ENCODE assay signal across 9 cellular contexts in the genomic region with DNA sequence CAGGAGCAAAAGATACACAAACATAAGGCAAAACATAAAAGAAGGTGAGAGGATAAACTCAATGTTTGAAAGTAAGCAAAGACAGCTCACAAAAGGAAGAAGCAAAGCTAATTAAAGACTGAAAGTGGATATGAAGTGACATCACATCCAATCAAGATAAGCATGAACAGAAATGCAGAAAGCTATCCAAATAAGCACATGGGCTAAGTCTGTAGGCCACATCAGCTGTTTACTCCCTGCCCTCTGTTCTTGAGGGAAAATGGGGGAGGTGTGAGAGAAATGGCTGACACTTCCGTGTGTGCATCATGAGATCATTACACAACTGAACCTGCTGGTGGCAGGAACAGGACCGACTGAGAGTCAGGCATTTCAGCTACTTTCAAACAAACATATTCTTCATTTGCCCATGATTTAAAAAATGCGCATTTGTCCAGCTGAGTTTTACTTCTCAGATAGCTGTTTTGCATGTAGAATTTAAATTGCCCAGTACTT. TPM values are rescaled to one million over a fixed set of nuclear protein-coding genes. Genes with fewer than 3 reads are reported as not detected.
A peak's percentile ranks its signal among the peaks of the same experiment; 100 is the strongest.
DNase-seq lines count a peak whose midpoint lies in the region; ATAC-seq and TF ChIP-seq lines count a peak whose summit lies in the region.
"Had no signal": no experiment of that assay in that cellular context is flagged by ENCODE, and none has a peak within 500 bp of the region (broad histone marks: within the 10 kb centered on the region; RNA-seq: fewer than 3 reads in every experiment).

No MANE protein-coding gene starts in this region.

- H3K27me3 ChIP-seq in A673 (replicated peaks; ENCODE audit: insufficient read depth, low read depth, low read length, poor library complexity) = no peaks in the 10 kb centered on the region

- H3K27me3 Mint-ChIP-seq in T-helper 2 cell treated with Interferon-gamma antibody and Interleukin-4, amounts not matched to agents 5 μg/mL and 100 μg/mL, for 36 hours (ENCODE audit: low read depth) = no peaks in the 10 kb centered on the region
- H3K27me3 Mint-ChIP-seq: activated naive CD8-positive, alpha-beta T cell treated with anti-CD3 and anti-CD28 coated beads, Interleukin-2, amount 10 ng/mL, durations not matched to agents 7 days and 5 days had no signal

- TF ChIP-seq CTCF in A673 (conservative IDR thresholded peaks at IDR 0.05; ENCODE audit: low read depth, low read length) (no peak), RWPE1 (conservative IDR thresholded peaks at IDR 0.05; ENCODE audit: low read depth) (no peak), foreskin fibroblast (IDR thresholded peaks at IDR 0.05; ENCODE audit: low read depth, low read length) (no peak)

- CTCF ChIA-PET in A673 (lab: Charles Lee) = no interaction called here
- CTCF ChIA-PET in RWPE1 (lab: Yijun Ruan, JAX) = no interaction called here

- H3K4me3 Mint-ChIP-seq in T-helper 2 cell treated with Interferon-gamma antibody and Interleukin-4, amounts not matched to agents 5 μg/mL and 100 μg/mL, for 36 hours = no peak overlapping the region
- H3K4me3 Mint-ChIP-seq: activated naive CD8-positive, alpha-beta T cell treated with anti-CD3 and anti-CD28 coated beads, Interleukin-2, amount 10 ng/mL, durations not matched to agents 7 days and 5 days had no signal

- no peaks in the 10 kb centered on the region for H3K9me3 Mint-ChIP-seq in T-helper 2 cell treated with Interferon-gamma antibody and Interleukin-4, amounts not matched to agents 5 μg/mL and 100 μg/mL, for 36 hours

- BruUV-seq in A673 (replicated peaks; lab: Mats Ljungman, UMichigan) = no TSS peak

- no peaks in the 10 kb centered on the region for H3K36me3 ChIP-seq in A673 (ENCODE audit: insufficient read depth, low read length, poor library complexity, severe bottlenecking)

- DNase-seq in A673 (ENCODE audit: low spot score) (peak; percentile 26), RWPE1 (ENCODE audit: low spot score) (peak; percentile 14), foreskin fibroblast (peak; percentile 51 to 69), skeletal muscle cell (ENCODE audit: low read depth) (peak; percentile 25), GM19240 (ENCODE audit: insufficient read length, low spot score) (no peak), sciatic nerve (ENCODE audit: low spot score) (no peak)
- DNase-seq in T-helper 2 cell treated with Interferon-gamma antibody and Interleukin-4, amounts not matched to agents 5 μg/mL and 100 μg/mL, for 36 hours (ENCODE audit: low spot score) = no peak
- DNase-seq: activated naive CD8-positive, alpha-beta T cell treated with anti-CD3 and anti-CD28 coated beads, Interleukin-2, amount 10 ng/mL, durations not matched to agents 7 days and 5 days had no signal

- intact Hi-C loops in A673 (cut with micrococcal nuclease; ENCODE audit: unreplicated experiment) (no loop called here), sciatic nerve (cut with DNase I) (no loop called here)

- H3K4me3 ChIP-seq in A673 (ENCODE audit: low read depth, low read length, poor library complexity, severe bottlenecking) = no peak overlapping the region
- no peak overlapping the region for H3K4me3 ChIP-seq in foreskin fibroblast (ENCODE audit: low read depth in 1 of 2, low read length in 2 of 2)
- no peak overlapping the region for H3K4me3 ChIP-seq in skeletal muscle cell (ENCODE audit: low read depth, low read length)

- POLR2A ChIA-PET in A673 (lab: Charles Lee; ENCODE audit: low non-redundant PET) (interaction anchor here (0.6 kb wide), 1 partner anchor 1228 kb away, joined by 4 read pairs; no protein-coding TSS in a partner anchor), RWPE1 (lab: Yijun Ruan, JAX; ENCODE audit: low non-redundant PET) (interaction anchor here (0.6 kb wide), 1 partner anchor 9 kb away, joined by 3 read pairs; no protein-coding TSS in a partner anchor)

- ATAC-seq in GM18867 (IDR thresholded peaks at IDR 0.05; ENCODE audit: unreplicated experiment) (peak; percentile 58), sciatic nerve (no peak)

- H3K4me1 ChIP-seq in A673 (ENCODE audit: insufficient read depth, low read length, poor library complexity, severe bottlenecking) = no peaks in the 10 kb centered on the region

- H3K27ac ChIP-seq in A673 (ENCODE audit: low read depth, low read length, poor library complexity, severe bottlenecking) = no peak overlapping the region
- H3K27ac ChIP-seq in RWPE1 = no peak overlapping the region

- no peaks in the 10 kb centered on the region for H3K9me3 ChIP-seq in A673 (ENCODE audit: low read depth, low read length, poor library complexity, severe bottlenecking)

- H3K36me3 Mint-ChIP-seq in T-helper 2 cell treated with Interferon-gamma antibody and Interleukin-4, amounts not matched to agents 5 μg/mL and 100 μg/mL, for 36 hours (ENCODE audit: low read depth) = no peaks in the 10 kb centered on the region
- H3K36me3 Mint-ChIP-seq: activated naive CD8-positive, alpha-beta T cell treated with anti-CD3 and anti-CD28 coated beads, Interleukin-2, amount 10 ng/mL, durations not matched to agents 7 days and 5 days had no signal

- H3K4me1 Mint-ChIP-seq in T-helper 2 cell treated with Interferon-gamma antibody and Interleukin-4, amounts not matched to agents 5 μg/mL and 100 μg/mL, for 36 hours (ENCODE audit: low read depth) = peaks cover 7% of the 10 kb centered on the region

- no peak overlapping the region for H3K27ac Mint-ChIP-seq in T-helper 2 cell treated with Interferon-gamma antibody and Interleukin-4, amounts not matched to agents 5 μg/mL and 100 μg/mL, for 36 hours
- H3K27ac Mint-ChIP-seq: activated naive CD8-positive, alpha-beta T cell treated with anti-CD3 and anti-CD28 coated beads, Interleukin-2, amount 10 ng/mL, durations not matched to agents 7 days and 5 days had no signal

RNA-seq across cellular contexts. Expression of gene MAN1A2, which starts 27.3 kb away (rescaled TPM):
- total RNA-seq in A673 (2021) = 27.4 and 31.8 TPM in 2 replicates
- 50.0 TPM for total RNA-seq in sciatic nerve

Comparison
In these comparisons a context has a peak if more than half of its experiments do, and no peak if none do; other contexts are left out.
1. DNase-seq: peak in A673 (single experiment), RWPE1 (single experiment), foreskin fibroblast (2 of 2) and skeletal muscle cell (single experiment); none in GM19240 (single experiment), sciatic nerve (single experiment) and T-helper 2 cell treated with Interferon-gamma antibody and Interleukin-4, amounts not matched to agents 5 μg/mL and 100 μg/mL, for 36 hours (single experiment).